ENCODE assay signal across 21 cellular contexts in the genomic region with DNA sequence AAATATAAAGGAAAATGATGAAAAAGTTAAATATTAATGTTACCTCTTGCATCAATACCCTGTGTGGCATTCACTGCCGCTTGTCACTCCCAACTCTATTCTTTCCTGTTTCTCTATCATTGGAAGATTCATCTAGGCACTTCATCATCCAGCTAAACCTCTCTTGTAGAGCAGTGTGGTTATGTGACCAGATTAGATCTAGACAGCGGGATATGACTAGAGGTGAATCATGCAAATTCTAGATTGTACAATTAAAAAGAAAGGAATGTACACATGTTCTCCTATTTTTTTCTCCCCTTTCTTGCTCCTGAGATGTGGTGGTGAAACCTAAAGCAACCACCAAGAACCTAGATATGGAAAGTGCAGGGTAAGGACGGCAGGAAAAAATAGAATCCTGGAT.
A peak's percentile ranks its signal among the peaks of the same experiment; 100 is the strongest.
DNase-seq lines count a peak whose midpoint lies in the region; ATAC-seq and TF ChIP-seq lines count a peak whose summit lies in the region.
"Had no signal": no experiment of that assay in that cellular context is flagged by ENCODE, and none has a peak within 500 bp of the region (broad histone marks: within the 10 kb centered on the region; RNA-seq: fewer than 3 reads in every experiment).

No MANE protein-coding gene starts in this region.

- H3K9ac ChIP-seq in trophoblast cell (ENCODE audit: low read length): no peak overlapping the region
- H3K9ac ChIP-seq in mesendoderm (ENCODE audit: low read length): no peak overlapping the region

- H3K27ac Mint-ChIP-seq in activated T-helper 17 cell treated with anti-CD3 and anti-CD28 coated beads, Interleukin-2, amount 50 U/mL, for 72 hours: no peak overlapping the region
- H3K27ac Mint-ChIP-seq: IgD-negative memory B cell; T-helper 2 cell treated with Interferon-gamma antibody and Interleukin-4, amounts not matched to agents 5 μg/mL and 100 μg/mL, for 36 hours had no signal

- no peak for ATAC-seq in activated T-helper 17 cell treated with anti-CD3 and anti-CD28 coated beads, Interleukin-2, amount 50 U/mL, for 72 hours (replicated peaks)
- ATAC-seq: mucosa of descending colon; stimulated activated naive CD8-positive, alpha-beta T cell treated with anti-CD3 and anti-CD28 coated beads, Interleukin-15, Interleukin-2, amounts not matched to agents 100 U/mL and 50 U/mL, for 24 hours had no signal

- H3K36me3 Mint-ChIP-seq in activated T-helper 17 cell treated with anti-CD3 and anti-CD28 coated beads, Interleukin-2, amount 50 U/mL, for 72 hours (ENCODE audit: low read depth): no peaks in the 10 kb centered on the region

- H3K18ac ChIP-seq in trophoblast cell (ENCODE audit: low read length): no peak overlapping the region
- H3K18ac ChIP-seq in mesendoderm (ENCODE audit: low read length): no peak overlapping the region

- H3K14ac ChIP-seq in trophoblast cell (ENCODE audit: low read length): no peak overlapping the region

- DNase-seq in EL: peak; percentile 70
- DNase-seq in LHCN-M2 (ENCODE audit: low read depth): peak; percentile 72
- peak; percentile 20 for DNase-seq in astrocyte of the spinal cord (ENCODE audit: low read depth, low spot score)
- DNase-seq in kidney tubule cell (ENCODE audit: low spot score): peak; percentile 48
- no peak for DNase-seq in trophoblast cell
- DNase-seq in mesendoderm: no peak
- no peak for DNase-seq in NCI-H524 treated with DMSO at 0.1 percent for 48 hours (lab: John Stamatoyannopoulos, UW)
- DNase-seq: amniotic stem cell; central memory CD4-positive, alpha-beta T cell; DMS79 treated with DMSO at 0.1 percent for 48 hours; mucosa of descending colon; NCI-H146; stimulated activated CD4-positive, alpha-beta T cell treated with anti-CD3 and anti-CD28 coated beads, Interleukin-2, amount 100 ng/mL, for 48 hours; stimulated activated naive CD8-positive, alpha-beta T cell treated with anti-CD3 and anti-CD28 coated beads, Interleukin-15, Interleukin-2, amounts not matched to agents 100 U/mL and 50 U/mL, for 24 hours; thyroid gland had no signal

- H4K12ac ChIP-seq in trophoblast cell (ENCODE audit: low read depth, low read length): no peak overlapping the region

- H3K36me3 ChIP-seq in trophoblast cell (ENCODE audit: control insufficient read depth in 1 of 2, insufficient read depth in 2 of 2, low read length in 2 of 2) (no peaks in the 10 kb centered on the region), mesendoderm (ENCODE audit: control insufficient read depth, insufficient read depth, low read length) (no peaks in the 10 kb centered on the region)
- H3K36me3 ChIP-seq: SJSA1, thyroid gland had no signal

- H3K4me1 ChIP-seq in trophoblast cell (ENCODE audit: control insufficient read depth in 1 of 2, insufficient read depth in 2 of 2, low read length in 2 of 2) (no peaks in the 10 kb centered on the region), mesendoderm (ENCODE audit: control insufficient read depth, low read depth, low read length) (no peaks in the 10 kb centered on the region)
- H3K4me1 ChIP-seq: thyroid gland had no signal

- H2BK12ac ChIP-seq in trophoblast cell (ENCODE audit: low read length): no peak overlapping the region

- H2AFZ ChIP-seq in trophoblast cell (ENCODE audit: insufficient read depth, low read length, poor library complexity): no peak overlapping the region

- H3K23ac ChIP-seq in trophoblast cell (ENCODE audit: low read length): no peak overlapping the region
- H3K23ac ChIP-seq in mesendoderm (ENCODE audit: low read length): no peak overlapping the region

- H3K56ac ChIP-seq in mesendoderm (ENCODE audit: low read length): no peak overlapping the region

- no peak for TF ChIP-seq CTCF in astrocyte of the spinal cord (IDR thresholded peaks at IDR 0.05; ENCODE audit: low read depth, low read length)

- H3K4me3 ChIP-seq in astrocyte of the spinal cord (ENCODE audit: low read depth, low read length): no peak overlapping the region
- no peak overlapping the region for H3K4me3 ChIP-seq in trophoblast cell (ENCODE audit: low read depth, low read length)
- no peak overlapping the region for H3K4me3 ChIP-seq in mesendoderm (ENCODE audit: low read length)
- H3K4me3 ChIP-seq: mucosa of descending colon, SJSA1, smooth muscle cell, thyroid gland had no signal

- H3K9me3 ChIP-seq in trophoblast cell (ENCODE audit: insufficient read depth, low read depth, low read length): no peaks in the 10 kb centered on the region
- H3K9me3 ChIP-seq: mucosa of descending colon, SJSA1, thyroid gland had no signal

- H3K79me1 ChIP-seq in trophoblast cell (ENCODE audit: low read length) (no peaks in the 10 kb centered on the region), mesendoderm (ENCODE audit: low read length) (no peaks in the 10 kb centered on the region)

- H3K9me3 Mint-ChIP-seq in activated T-helper 17 cell treated with anti-CD3 and anti-CD28 coated beads, Interleukin-2, amount 50 U/mL, for 72 hours: peaks cover 4% of the 10 kb centered on the region
- H3K9me3 Mint-ChIP-seq: T-helper 2 cell treated with Interferon-gamma antibody and Interleukin-4, amounts not matched to agents 5 μg/mL and 100 μg/mL, for 36 hours had no signal

- H3K27ac ChIP-seq in trophoblast cell (ENCODE audit: low read depth, low read length) (no peak overlapping the region), mesendoderm (ENCODE audit: low read depth, low read length) (no peak overlapping the region)
- H3K27ac ChIP-seq: SJSA1, thyroid gland had no signal

- no peaks in the 10 kb centered on the region for H3K79me2 ChIP-seq in trophoblast cell (ENCODE audit: control insufficient read depth, insufficient read depth, low read length, poor library complexity)
- H3K79me2 ChIP-seq in mesendoderm (ENCODE audit: control insufficient read depth, insufficient read depth, low read length): no peaks in the 10 kb centered on the region

- peaks cover 19% of the 10 kb centered on the region for H3K27me3 Mint-ChIP-seq in activated T-helper 17 cell treated with anti-CD3 and anti-CD28 coated beads, Interleukin-2, amount 50 U/mL, for 72 hours

- H3K4me3 Mint-ChIP-seq in activated T-helper 17 cell treated with anti-CD3 and anti-CD28 coated beads, Interleukin-2, amount 50 U/mL, for 72 hours: no peak overlapping the region
- H3K4me3 Mint-ChIP-seq: IgD-negative memory B cell; neural crest cell; T-helper 2 cell treated with Interferon-gamma antibody and Interleukin-4, amounts not matched to agents 5 μg/mL and 100 μg/mL, for 36 hours had no signal

- H2BK120ac ChIP-seq in trophoblast cell (ENCODE audit: insufficient read depth, low read length, poor library complexity): no peak overlapping the region
- no peak overlapping the region for H2BK120ac ChIP-seq in mesendoderm (ENCODE audit: low read depth, low read length)

- H2BK15ac ChIP-seq in mesendoderm (replicated peaks; ENCODE audit: low read depth): no peak overlapping the region

- no peak overlapping the region for H2AK5ac ChIP-seq in trophoblast cell (ENCODE audit: low read length)
- H2AK5ac ChIP-seq in mesendoderm (ENCODE audit: low read length): no peak overlapping the region

- H4K5ac ChIP-seq in mesendoderm (ENCODE audit: low read length): no peak overlapping the region

- H3K27me3 ChIP-seq in trophoblast cell (ENCODE audit: insufficient read depth, low read length) (no peaks in the 10 kb centered on the region), mesendoderm (ENCODE audit: insufficient read depth, low read length, poor library complexity) (no peaks in the 10 kb centered on the region)
- H3K27me3 ChIP-seq: thyroid gland had no signal

- no peak overlapping the region for H4K91ac ChIP-seq in trophoblast cell (ENCODE audit: low read depth, low read length)

- H2BK5ac ChIP-seq in trophoblast cell (ENCODE audit: low read depth, low read length, poor library complexity) (no peak overlapping the region), mesendoderm (ENCODE audit: low read length) (no peak overlapping the region)

- H3K4me2 ChIP-seq in trophoblast cell (ENCODE audit: low read length) (no peak overlapping the region), mesendoderm (ENCODE audit: low read length) (no peak overlapping the region)
- H3K4me2 ChIP-seq: smooth muscle cell had no signal

- no peak overlapping the region for H3K4ac ChIP-seq in trophoblast cell (ENCODE audit: low read depth, low read length)
- H3K4ac ChIP-seq in mesendoderm (ENCODE audit: low read depth, low read length): no peak overlapping the region

- in situ Hi-C loops in astrocyte of the spinal cord (cut with HindIII; ENCODE audit: low sequenced_read_pairs): no loop called here

- H4K8ac ChIP-seq in trophoblast cell (ENCODE audit: low read depth, low read length): no peak overlapping the region
- no peak overlapping the region for H4K8ac ChIP-seq in mesendoderm (ENCODE audit: low read depth, low read length)

- no CpG with 5 or more reads among the region's 3 CpGs for WGBS in trophoblast cell (ENCODE audit: extremely low coverage, insufficient coverage, insufficient read length)
- no CpG with 5 or more reads among the region's 3 CpGs for WGBS in mesendoderm (ENCODE audit: extremely low coverage, insufficient coverage, low lambda C conversion rate)

- no peaks in the 10 kb centered on the region for H3K4me1 Mint-ChIP-seq in activated T-helper 17 cell treated with anti-CD3 and anti-CD28 coated beads, Interleukin-2, amount 50 U/mL, for 72 hours
- H3K4me1 Mint-ChIP-seq: neural crest cell had no signal

Comparison
In these comparisons a context has a peak if more than half of its experiments do, and no peak if none do; other contexts are left out.
1. DNase-seq: peak in EL (single experiment), LHCN-M2 (single experiment), astrocyte of the spinal cord (single experiment) and kidney tubule cell (single experiment); none in trophoblast cell (0 of 2), mesendoderm (single experiment) and NCI-H524 treated with DMSO at 0.1 percent for 48 hours (single experiment).